In genomic region chr20:48620486-48621255, GRCh38 we compare ENCODE assay signal across 1 cellular context.
TF ChIP-seq lines count a peak whose summit lies in the region.

No MANE protein-coding gene starts in this region.

TF ChIP-seq in K562, 482 proteins besides CTCF, POLR2A, EP300 and RAD21 (continued from another document and continues in another):
- 0 out of 4 replicates have a peak, but pooled peaks of 1 of the 2 experiments have one; percentile 34 for TF ChIP-seq UBTF (IDR thresholded peaks at IDR 0.05; ENCODE audit: borderline replicate concordance in 1 of 2, low read depth in 2 of 2, low read length in 2 of 2)
- peak; percentile 16; the same call in 1 of the 2 replicates for TF ChIP-seq ESRRA (IDR thresholded peaks at IDR 0.05; ENCODE audit: borderline replicate concordance, low read depth)
- no peak for TF ChIP-seq NCOA4 (IDR thresholded peaks at IDR 0.05; ENCODE audit: partially characterized antibody)
- TF ChIP-seq ZNF75A (CRISPR knock-in tag; IDR thresholded peaks at IDR 0.05): no peak
- 0 out of 2 replicates have a peak, but pooled peaks have one; percentile 13 for TF ChIP-seq CREM (IDR thresholded peaks at IDR 0.05; ENCODE audit: low read depth)
- TF ChIP-seq CGGBP1 (CRISPR knock-in tag; IDR thresholded peaks at IDR 0.05): no peak
- 0 out of 2 replicates have a peak, but pooled peaks have one; percentile 69 for TF ChIP-seq RERE (CRISPR knock-in tag; IDR thresholded peaks at IDR 0.05; ENCODE audit: borderline replicate concordance)
- TF ChIP-seq ZBED1 (IDR thresholded peaks at IDR 0.05): no peak
- TF ChIP-seq MNT (conservative IDR thresholded peaks at IDR 0.05): peak in 1 of 2 experiments; percentile 13; a peak in 1 of 4 replicates
- no peak for TF ChIP-seq THRAP3 (IDR thresholded peaks at IDR 0.05; ENCODE audit: borderline replicate concordance)
- TF ChIP-seq DEAF1 (CRISPR knock-in tag; IDR thresholded peaks at IDR 0.05): peak; percentile 67
- TF ChIP-seq ZKSCAN1 (IDR thresholded peaks at IDR 0.05; ENCODE audit: low read depth, low read length): 0 out of 2 replicates have a peak, but pooled peaks have one; percentile 25
- no peak for TF ChIP-seq ZFP1 (CRISPR knock-in tag; IDR thresholded peaks at IDR 0.05)
- no peak for TF ChIP-seq ELF4 (CRISPR knock-in tag; IDR thresholded peaks at IDR 0.05)
- no peak for TF ChIP-seq PHTF2 (CRISPR knock-in tag; IDR thresholded peaks at IDR 0.05)
- no peak for TF ChIP-seq ZNF398 (CRISPR knock-in tag; IDR thresholded peaks at IDR 0.05)
- no peak for TF ChIP-seq USF1 (CRISPR knock-in tag; IDR thresholded peaks at IDR 0.05)
- TF ChIP-seq EWSR1 (IDR thresholded peaks at IDR 0.05; ENCODE audit: borderline replicate concordance, low read depth, partially characterized antibody): no peak
- TF ChIP-seq ZNF764 (CRISPR knock-in tag; IDR thresholded peaks at IDR 0.05; ENCODE audit: low read depth): no peak
- peak; percentile 33; the same call in 1 of the 2 replicates for TF ChIP-seq TFAP4 (CRISPR knock-in tag; IDR thresholded peaks at IDR 0.05; ENCODE audit: borderline replicate concordance)
- TF ChIP-seq ZNF280B (CRISPR knock-in tag; IDR thresholded peaks at IDR 0.05): no peak
- TF ChIP-seq MECOM (CRISPR knock-in tag; IDR thresholded peaks at IDR 0.05): no peak
- no peak for TF ChIP-seq ZNF134 (CRISPR knock-in tag; conservative IDR thresholded peaks at IDR 0.05)
- no peak for TF ChIP-seq PPARD (CRISPR knock-in tag; IDR thresholded peaks at IDR 0.05)
- no peak for TF ChIP-seq ZNF740 (CRISPR knock-in tag; IDR thresholded peaks at IDR 0.05)
- TF ChIP-seq ZNF740 (tag; IDR thresholded peaks at IDR 0.05): no peak
- TF ChIP-seq LARP7 (IDR thresholded peaks at IDR 0.05): no peak
- TF ChIP-seq FOSL1 (tag; conservative IDR thresholded peaks at IDR 0.05): no peak
- TF ChIP-seq MYC (IDR thresholded peaks at IDR 0.05; ENCODE audit: low read depth, low read length): peak; percentile 53; the same call in 1 of the 2 replicates
- no peak for TF ChIP-seq MYC (CRISPR knock-in tag; IDR thresholded peaks at IDR 0.05; ENCODE audit: borderline replicate concordance, low read depth)
- no peak for TF ChIP-seq CHD2 (IDR thresholded peaks at IDR 0.05; ENCODE audit: low read depth, low read length)
- no peak for TF ChIP-seq MTA3 (IDR thresholded peaks at IDR 0.05; ENCODE audit: borderline replicate concordance)
- no peak for TF ChIP-seq ZNF785 (CRISPR knock-in tag; IDR thresholded peaks at IDR 0.05)
- TF ChIP-seq IRF1 (CRISPR knock-in tag; IDR thresholded peaks at IDR 0.05; ENCODE audit: borderline replicate concordance): no peak
- no peak for TF ChIP-seq PTRF (tag; IDR thresholded peaks at IDR 0.05)
- no peak for TF ChIP-seq RBM25 (IDR thresholded peaks at IDR 0.05; ENCODE audit: low read depth, low read length, severe bottlenecking)
